In the genomic region with DNA sequence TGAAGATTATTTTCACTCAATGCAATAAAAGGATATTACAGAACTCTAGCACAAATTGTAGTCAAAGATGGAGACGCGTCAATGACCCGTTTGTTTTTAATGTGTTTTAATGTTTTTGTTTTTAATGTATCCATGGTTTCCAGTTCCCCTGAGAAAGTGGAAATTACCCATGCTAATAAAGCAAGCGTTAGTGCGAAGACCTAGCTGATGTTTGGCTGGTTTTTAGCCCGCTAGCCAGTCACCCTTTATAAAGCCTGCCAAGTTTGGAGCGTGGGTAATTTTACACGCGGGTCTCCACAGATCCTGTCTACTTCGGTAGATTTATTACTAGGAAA, we compare ENCODE assay signal across 8 cellular contexts. TPM values are rescaled to one million over a fixed set of nuclear protein-coding genes. Genes with fewer than 3 reads are reported as not detected.
DNase-seq lines count a peak whose midpoint lies in the region; ATAC-seq and TF ChIP-seq lines count a peak whose summit lies in the region.

No MANE protein-coding gene starts in this region.

- peak overlapping the region; percentile 83 for H2AFZ ChIP-seq in IMR-90 (replicated peaks; ENCODE audit: low read length, poor library complexity)

- peak overlapping the region; percentile 68 for H3K4ac ChIP-seq in IMR-90 (ENCODE audit: low read depth, low read length)

- peak overlapping the region; percentile 13; the same call in 1 of the 2 replicates for H2AK5ac ChIP-seq in IMR-90 (ENCODE audit: low read depth, low read length)

- peak overlapping the region; percentile 83 for H3K4me3 ChIP-seq in IMR-90 (ENCODE audit: insufficient read depth, low read depth, low read length)
- peak overlapping the region; percentile 86 to 99 for H3K4me3 ChIP-seq in right atrium auricular region
- peak overlapping the region; percentile 100 for H3K4me3 ChIP-seq in skeletal muscle cell (ENCODE audit: low read depth, low read length)

- peak; percentile 78 for TF ChIP-seq POLR2A in IMR-90 (IDR thresholded peaks at IDR 0.05; ENCODE audit: low read depth, low read length)

- CTCF ChIA-PET in IMR-90 (lab: Yijun Ruan, JAX), result interaction anchor here (1.7 kb wide), 1 partner anchor 20 kb away, joined by 3 read pairs; no protein-coding TSS in a partner anchor

- peak overlapping the region; percentile 48 for H3K14ac ChIP-seq in IMR-90 (replicated peaks; ENCODE audit: low read depth, low read length)

- H2AK9ac ChIP-seq in IMR-90 (replicated peaks; ENCODE audit: low read depth, low read length, poor library complexity), result no peak overlapping the region

- H3K4me1 ChIP-seq in IMR-90 (ENCODE audit: control insufficient read depth, insufficient read depth, low read length) (peaks cover 6% of the 10 kb centered on the region), right atrium auricular region (peaks cover 0 to 27% of the 10 kb centered on the region in 2 donors)

- peak overlapping the region; percentile 85 for H3K4me2 ChIP-seq in IMR-90 (ENCODE audit: low read depth, low read length)

- intact Hi-C loops in IMR-90 (cut with micrococcal nuclease), result loop anchor here (2.0 to 10.0 kb wide), 5 partner anchors 58 to 188 kb away; a partner anchor contains a TSS

- peak; percentile 83 for DNase-seq in DMS 273 (lab: John Stamatoyannopoulos, UW; ENCODE audit: unreplicated experiment)
- no peak for DNase-seq in IMR-90
- no peak for DNase-seq in activated naive CD4-positive, alpha-beta T cell treated with anti-CD3 and anti-CD28 coated beads, Interleukin-2, amount 50 U/mL, for 72 hours (ENCODE audit: low spot score in 2 of 2)
- no peak for DNase-seq in right atrium auricular region (ENCODE audit: low spot score)
- peak; percentile 39 for DNase-seq in skeletal muscle cell (ENCODE audit: low read depth)
- no peak for DNase-seq in HUDEP-2 (lab: John Stamatoyannopoulos, UW; ENCODE audit: unreplicated experiment in 76 of 76)
- no peak for DNase-seq in NCI-H524 (lab: John Stamatoyannopoulos, UW)

- peaks cover 0 to 19% of the 10 kb centered on the region in 2 experiments; a peak in 2 of 4 replicates for H3K79me1 ChIP-seq in IMR-90 (ENCODE audit: low read depth in 1 of 2, low read length in 2 of 2)

- H4K8ac ChIP-seq in IMR-90 (ENCODE audit: low read depth in 2 of 2, low read length in 2 of 2), result peak overlapping the region; percentile 87 to 92

- WGBS in IMR-90 (ENCODE audit: extremely low coverage in 2 of 2, insufficient read length in 1 of 2), 2 experiments, result no CpG with 5 or more reads among the region's 10 CpGs

- H3K23ac ChIP-seq in IMR-90 (ENCODE audit: low read depth, low read length), result peak overlapping the region; percentile 68

- H3K9me1 ChIP-seq in IMR-90 (ENCODE audit: insufficient read depth, low read length), result no peaks in the 10 kb centered on the region

- H3K9me3 ChIP-seq in IMR-90 (ENCODE audit: control insufficient read depth, insufficient read depth, low read length), result no peaks in the 10 kb centered on the region
- no peaks in the 10 kb centered on the region for H3K9me3 ChIP-seq in right atrium auricular region

- POLR2A ChIA-PET in IMR-90 (lab: Charles Lee; ENCODE audit: unreplicated experiment), result no interaction called here

- no TSS peak for BruUV-seq in IMR-90 (replicated peaks; lab: Mats Ljungman, UMichigan)

- H3K9ac ChIP-seq in IMR-90 (ENCODE audit: low read depth, low read length), result peak overlapping the region; percentile 76

- H3K36me3 Mint-ChIP-seq in activated naive CD4-positive, alpha-beta T cell treated with anti-CD3 and anti-CD28 coated beads, Interleukin-2, amount 50 U/mL, for 72 hours, result peaks cover 16 to 22% of the 10 kb centered on the region in 2 donors

- peak overlapping the region; percentile 35 for H4K5ac ChIP-seq in IMR-90 (ENCODE audit: low read depth, low read length)

- dilution Hi-C loops in IMR-90 (cut with HindIII; ENCODE audit: low sequenced_read_pairs, unreplicated experiment), result no loop called here

- H3K36me3 ChIP-seq in IMR-90 (ENCODE audit: control insufficient read depth, insufficient read depth, low read length), result no peaks in the 10 kb centered on the region; the same call in 1 of the 2 replicates
- H3K36me3 ChIP-seq in right atrium auricular region, result no peaks in the 10 kb centered on the region

- no peak for TF ChIP-seq CTCF in IMR-90 (conservative IDR thresholded peaks at IDR 0.05; ENCODE audit: low read depth, low read length)
- no peak for TF ChIP-seq CTCF in right atrium auricular region (IDR thresholded peaks at IDR 0.05)

- H3K27me3 ChIP-seq in IMR-90 (ENCODE audit: control insufficient read depth, insufficient read depth, low read length), result no peaks in the 10 kb centered on the region
- no peaks in the 10 kb centered on the region for H3K27me3 ChIP-seq in right atrium auricular region

- peak; percentile 28 for ATAC-seq in GM21447 (IDR thresholded peaks at IDR 0.05; ENCODE audit: unreplicated experiment)
- peak; percentile 36 for ATAC-seq in IMR-90 (ENCODE audit: low read depth)
- ATAC-seq in activated naive CD4-positive, alpha-beta T cell treated with anti-CD3 and anti-CD28 coated beads, Interleukin-2, amount 50 U/mL, for 72 hours, result peak; percentile 30 to 48

- no peaks in the 10 kb centered on the region for H3K9me3 Mint-ChIP-seq in activated naive CD4-positive, alpha-beta T cell treated with anti-CD3 and anti-CD28 coated beads, Interleukin-2, amount 50 U/mL, for 72 hours

- H2BK120ac ChIP-seq in IMR-90 (ENCODE audit: low read depth, low read length), result peak overlapping the region; percentile 43

- H4K20me1 ChIP-seq in IMR-90 (ENCODE audit: insufficient read depth, low read length), result no peaks in the 10 kb centered on the region

- H3K56ac ChIP-seq in IMR-90 (ENCODE audit: extremely low read depth, insufficient read depth, low read length), result peak overlapping the region; percentile 88

- H4K91ac ChIP-seq in IMR-90 (ENCODE audit: insufficient read depth, low read depth, low read length), result peak overlapping the region; percentile 52

- peak overlapping the region; percentile 45; the same call in 1 of the 2 replicates for H3K18ac ChIP-seq in IMR-90 (ENCODE audit: low read depth, low read length)

- peak overlapping the region; percentile 93 to 100 for H3K27ac Mint-ChIP-seq in activated naive CD4-positive, alpha-beta T cell treated with anti-CD3 and anti-CD28 coated beads, Interleukin-2, amount 50 U/mL, for 72 hours

- no peak for TF ChIP-seq RAD21 in IMR-90 (IDR thresholded peaks at IDR 0.05; ENCODE audit: low read length)

- in situ Hi-C loops in IMR-90 (cut with MboI; ENCODE audit: low sequenced_read_pairs), result loop anchor here (10.0 kb wide), 1 partner anchor 434 kb away; no protein-coding TSS in a partner anchor

- H3K27ac ChIP-seq in IMR-90 (ENCODE audit: insufficient read depth, low read length) (peak overlapping the region; percentile 82), right atrium auricular region (peak overlapping the region; percentile 93 to 98)

- peak overlapping the region; percentile 49; the same call in 2 of the 3 replicates for H2BK15ac ChIP-seq in IMR-90 (ENCODE audit: low read depth, low read length)

- H2BK5ac ChIP-seq in IMR-90 (ENCODE audit: low read depth, low read length, poor library complexity, severe bottlenecking), result peak overlapping the region; percentile 91

- H2BK20ac ChIP-seq in IMR-90 (ENCODE audit: low read depth, low read length), result no peak overlapping the region

TF ChIP-seq in IMR-90, 13 proteins besides CTCF, POLR2A, EP300 and RAD21 (continues in another document):
- TF ChIP-seq, protein P1, sequence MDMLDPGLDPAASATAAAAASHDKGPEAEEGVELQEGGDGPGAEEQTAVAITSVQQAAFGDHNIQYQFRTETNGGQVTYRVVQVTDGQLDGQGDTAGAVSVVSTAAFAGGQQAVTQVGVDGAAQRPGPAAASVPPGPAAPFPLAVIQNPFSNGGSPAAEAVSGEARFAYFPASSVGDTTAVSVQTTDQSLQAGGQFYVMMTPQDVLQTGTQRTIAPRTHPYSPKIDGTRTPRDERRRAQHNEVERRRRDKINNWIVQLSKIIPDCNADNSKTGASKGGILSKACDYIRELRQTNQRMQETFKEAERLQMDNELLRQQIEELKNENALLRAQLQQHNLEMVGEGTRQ (IDR thresholded peaks at IDR 0.05; ENCODE audit: low read depth, low read length), result no peak
- TF ChIP-seq RCOR1 (IDR thresholded peaks at IDR 0.05; ENCODE audit: insufficient replicate concordance, low read length) (no peak), FOS (IDR thresholded peaks at IDR 0.05; ENCODE audit: low read depth, low read length) (no peak; the same call in 1 of the 2 replicates), MAZ (IDR thresholded peaks at IDR 0.05; ENCODE audit: borderline replicate concordance, low read depth, low read length) (no peak), SMC3 (IDR thresholded peaks at IDR 0.05; ENCODE audit: low read depth, low read length) (no peak), MXI1 (IDR thresholded peaks at IDR 0.05; ENCODE audit: borderline replicate concordance, low read depth, low read length) (no peak), CEBPB (IDR thresholded peaks at IDR 0.05; ENCODE audit: low read depth, low read length) (no peak), CHD1 (IDR thresholded peaks at IDR 0.05; ENCODE audit: low read depth, low read length) (no peak), BHLHE40 (IDR thresholded peaks at IDR 0.05; ENCODE audit: low read depth, low read length) (no peak), NFE2L2 (IDR thresholded peaks at IDR 0.05; ENCODE audit: low read depth, low read length) (no peak), MAFK (IDR thresholded peaks at IDR 0.05; ENCODE audit: low read depth, low read length) (no peak)

RNA-seq across cellular contexts. Expression of a gene that starts 0.4 kb away (rescaled TPM):
- total RNA-seq in IMR-90 (2012; rRNA removed), result 39.4 and 69.7 TPM in 2 replicates
- polyA plus RNA-seq in IMR-90 (2012; rRNA removed), result 21.1 and 26.9 TPM in 2 replicates
- polyA plus RNA-seq in IMR-90 (2012; cell fraction: cytosol; rRNA removed), result 41.2 and 44.8 TPM in 2 replicates
- 30.2 and 81.9 TPM in 2 replicates for polyA plus RNA-seq in IMR-90 (2012; cell fraction: nucleus; rRNA removed; ENCODE audit: low replicate concordance)
- 10 to 100 TPM; 23.5 to 26.4 TPM for total RNA-seq in activated naive CD4-positive, alpha-beta T cell treated with anti-CD3 and anti-CD28 coated beads, Interleukin-2, amount 50 U/mL, for 72 hours
- total RNA-seq in right atrium auricular region, result 10 to 100 TPM; 30.5 to 38.2 TPM

RNA-seq across cellular contexts. Expression of a gene that starts 57.3 kb away (rescaled TPM):
- total RNA-seq in IMR-90 (2012; rRNA removed), result 13.8 and 22.5 TPM in 2 replicates
- polyA plus RNA-seq in IMR-90 (2012; rRNA removed), result 18.9 and 19.9 TPM in 2 replicates
- polyA plus RNA-seq in IMR-90 (2012; cell fraction: cytosol; rRNA removed), result 9.7 and 11.8 TPM in 2 replicates
- 35.3 and 50.2 TPM in 2 replicates for polyA plus RNA-seq in IMR-90 (2012; cell fraction: nucleus; rRNA removed; ENCODE audit: low replicate concordance)
- 10 to 100 TPM; 38.1 to 67.2 TPM for total RNA-seq in activated naive CD4-positive, alpha-beta T cell treated with anti-CD3 and anti-CD28 coated beads, Interleukin-2, amount 50 U/mL, for 72 hours
- total RNA-seq in right atrium auricular region, result 10 to 100 TPM; 18.7 to 28.9 TPM

Comparison
In these comparisons a context has a peak if more than half of its experiments do, and no peak if none do; other contexts are left out.
1. DNase-seq: peak in DMS 273 (single experiment) and skeletal muscle cell (single experiment); none in IMR-90 (single experiment), activated naive CD4-positive, alpha-beta T cell treated with anti-CD3 and anti-CD28 coated beads, Interleukin-2, amount 50 U/mL, for 72 hours (0 of 2), right atrium auricular region (single experiment), HUDEP-2 (0 of 76) and NCI-H524 (0 of 2).
2. Peak in every context shown above with its lines, with median percentiles within 50 percentile points of each other: ATAC-seq and H3K4me3 ChIP-seq.